Comparison of ENCODE assay signal across 8 cellular contexts in genomic region chr6:168355716-168356522, GRCh38. TPM values are rescaled to one million over a fixed set of nuclear protein-coding genes. Genes with fewer than 3 reads are reported as not detected.
DNase-seq lines count a peak whose midpoint lies in the region; ATAC-seq and TF ChIP-seq lines count a peak whose summit lies in the region.

No MANE protein-coding gene starts in this region.

- H3K9me3 ChIP-seq in liver (ENCODE audit: control insufficient read depth in 4 of 4, low read length in 3 of 4) (no peaks in the 10 kb centered on the region), thoracic aorta (no peaks in the 10 kb centered on the region)

- H3K9ac ChIP-seq in liver (ENCODE audit: low read depth in 1 of 2, low read length in 2 of 2), result peak overlapping the region in 1 of 2 donors; percentile 33

- H3K4me1 ChIP-seq in liver (ENCODE audit: control insufficient read depth in 4 of 4, insufficient read depth in 4 of 4, low read length in 3 of 4) (peaks cover 1 to 4% (median 3%) of the 10 kb centered on the region in 4 donors), thoracic aorta (ENCODE audit: control insufficient read depth in 1 of 2, low read depth in 2 of 2) (no peaks in the 10 kb centered on the region)

- 33% methylated on average over 28 of the region's 28 CpGs for WGBS in liver

- no peaks in the 10 kb centered on the region for H3K27me3 ChIP-seq in liver (ENCODE audit: control insufficient read depth in 4 of 4, insufficient read depth in 4 of 4, low read length in 3 of 4)
- no peaks in the 10 kb centered on the region for H3K27me3 ChIP-seq in thoracic aorta (replicated peaks; ENCODE audit: insufficient read depth)

- H3K27ac ChIP-seq in liver (ENCODE audit: low read depth in 1 of 2, low read length in 2 of 2), result peak overlapping the region in 1 of 2 donors; percentile 20
- H3K27ac ChIP-seq in thoracic aorta, result no peak overlapping the region

- in situ Hi-C loops in T47D (cut with HindIII; ENCODE audit: low pct_unique_long_range_greater_than_20kb, low sequenced_read_pairs), result no loop called here

- peak overlapping the region in 2 of 3 donors; percentile 22 to 26 for H3K4me3 ChIP-seq in liver (ENCODE audit: low read depth in 1 of 3, low read length in 3 of 3)
- H3K4me3 ChIP-seq in thoracic aorta, result no peak overlapping the region

- DNase-seq in ELF-1 (ENCODE audit: low read depth, low spot score), result peak; percentile 74
- peak; percentile 66 for DNase-seq in NCI-H1092 treated with DMSO at 0.1 percent for 48 hours (lab: John Stamatoyannopoulos, UW)
- DNase-seq in T47D (ENCODE audit: low read depth in 1 of 2, low spot score in 1 of 2), result peak; percentile 57 to 63
- no peak for DNase-seq in thoracic aorta (ENCODE audit: low spot score)
- DNase-seq in AML-193 (lab: John Stamatoyannopoulos, UW), result no peak
- DNase-seq in GM19238 (ENCODE audit: insufficient read length, low spot score), result no peak

- peak; percentile 99 to 100 for TF ChIP-seq RAD21 in liver (IDR thresholded peaks at IDR 0.05)

- ATAC-seq in thoracic aorta (ENCODE audit: insufficient number of reproducible peaks, low FRiP score, low read depth) (no peak), HG03469 (IDR thresholded peaks at IDR 0.05; ENCODE audit: unreplicated experiment) (no peak)

- TF ChIP-seq CTCF in liver (IDR thresholded peaks at IDR 0.05; ENCODE audit: low read depth, low read length, missing input control) (peak; percentile 90), thoracic aorta (IDR thresholded peaks at IDR 0.05) (peak; percentile 50)

- H3K36me3 ChIP-seq in liver (ENCODE audit: control insufficient read depth in 4 of 4, insufficient read depth in 3 of 4, low read depth in 1 of 4, low read length in 3 of 4), result no peaks in the 10 kb centered on the region
- no peaks in the 10 kb centered on the region for H3K36me3 ChIP-seq in thoracic aorta

TF ChIP-seq in liver, 16 proteins besides CTCF, POLR2A, EP300 and RAD21:
- TF ChIP-seq, protein P1, sequence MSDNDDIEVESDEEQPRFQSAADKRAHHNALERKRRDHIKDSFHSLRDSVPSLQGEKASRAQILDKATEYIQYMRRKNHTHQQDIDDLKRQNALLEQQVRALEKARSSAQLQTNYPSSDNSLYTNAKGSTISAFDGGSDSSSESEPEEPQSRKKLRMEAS (IDR thresholded peaks at IDR 0.05), result no peak
- TF ChIP-seq EGR1 (IDR thresholded peaks at IDR 0.05; ENCODE audit: low read depth in 2 of 2) (peak; percentile 98 to 99), REST (IDR thresholded peaks at IDR 0.05) (no peak), SP1 (IDR thresholded peaks at IDR 0.05) (no peak), GABPA (IDR thresholded peaks at IDR 0.05 in 1 of 2, conservative IDR thresholded peaks at IDR 0.05 in 1 of 2) (no peak), TAF1 (conservative IDR thresholded peaks at IDR 0.05) (no peak), HNF4A (conservative IDR thresholded peaks at IDR 0.05) (peak; percentile 68 to 69), FOXA2 (IDR thresholded peaks at IDR 0.05) (no peak), YY1 (IDR thresholded peaks at IDR 0.05) (peak; percentile 30), HNF4G (IDR thresholded peaks at IDR 0.05) (no peak), JUND (IDR thresholded peaks at IDR 0.05) (no peak), NR2F2 (IDR thresholded peaks at IDR 0.05) (no peak), FOXA1 (IDR thresholded peaks at IDR 0.05) (no peak), RXRA (IDR thresholded peaks at IDR 0.05) (peak; percentile 48 to 64)
- TF ChIP-seq, protein P2, sequence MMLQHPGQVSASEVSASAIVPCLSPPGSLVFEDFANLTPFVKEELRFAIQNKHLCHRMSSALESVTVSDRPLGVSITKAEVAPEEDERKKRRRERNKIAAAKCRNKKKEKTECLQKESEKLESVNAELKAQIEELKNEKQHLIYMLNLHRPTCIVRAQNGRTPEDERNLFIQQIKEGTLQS (IDR thresholded peaks at IDR 0.05), result no peak
- TF ChIP-seq, protein P3, sequence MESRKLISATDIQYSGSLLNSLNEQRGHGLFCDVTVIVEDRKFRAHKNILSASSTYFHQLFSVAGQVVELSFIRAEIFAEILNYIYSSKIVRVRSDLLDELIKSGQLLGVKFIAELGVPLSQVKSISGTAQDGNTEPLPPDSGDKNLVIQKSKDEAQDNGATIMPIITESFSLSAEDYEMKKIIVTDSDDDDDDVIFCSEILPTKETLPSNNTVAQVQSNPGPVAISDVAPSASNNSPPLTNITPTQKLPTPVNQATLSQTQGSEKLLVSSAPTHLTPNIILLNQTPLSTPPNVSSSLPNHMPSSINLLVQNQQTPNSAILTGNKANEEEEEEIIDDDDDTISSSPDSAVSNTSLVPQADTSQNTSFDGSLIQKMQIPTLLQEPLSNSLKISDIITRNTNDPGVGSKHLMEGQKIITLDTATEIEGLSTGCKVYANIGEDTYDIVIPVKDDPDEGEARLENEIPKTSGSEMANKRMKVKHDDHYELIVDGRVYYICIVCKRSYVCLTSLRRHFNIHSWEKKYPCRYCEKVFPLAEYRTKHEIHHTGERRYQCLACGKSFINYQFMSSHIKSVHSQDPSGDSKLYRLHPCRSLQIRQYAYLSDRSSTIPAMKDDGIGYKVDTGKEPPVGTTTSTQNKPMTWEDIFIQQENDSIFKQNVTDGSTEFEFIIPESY (IDR thresholded peaks at IDR 0.05), result no peak

RNA-seq across cellular contexts. Expression of gene DACT2, which starts 36.3 kb away (rescaled TPM):
- total RNA-seq in liver (1 to 10 TPM in 1 of 2 donors, under 1 TPM in 1; 0.42 to 2.8 TPM), thoracic aorta (under 1 TPM; 0.28 to 0.41 TPM)
- polyA plus RNA-seq in liver, result 1 to 10 TPM in 1 of 2 donors, under 1 TPM in 1; 0.25 to 1.3 TPM

Comparison
In these comparisons a context has a peak if more than half of its experiments do, and no peak if none do; other contexts are left out.
1. DNase-seq: peak in ELF-1 (single experiment), NCI-H1092 treated with DMSO at 0.1 percent for 48 hours (single experiment) and T47D (2 of 2); none in thoracic aorta (single experiment), AML-193 (0 of 2) and GM19238 (single experiment).